22 cellular contexts compared by ENCODE assay signal in the genomic region with DNA sequence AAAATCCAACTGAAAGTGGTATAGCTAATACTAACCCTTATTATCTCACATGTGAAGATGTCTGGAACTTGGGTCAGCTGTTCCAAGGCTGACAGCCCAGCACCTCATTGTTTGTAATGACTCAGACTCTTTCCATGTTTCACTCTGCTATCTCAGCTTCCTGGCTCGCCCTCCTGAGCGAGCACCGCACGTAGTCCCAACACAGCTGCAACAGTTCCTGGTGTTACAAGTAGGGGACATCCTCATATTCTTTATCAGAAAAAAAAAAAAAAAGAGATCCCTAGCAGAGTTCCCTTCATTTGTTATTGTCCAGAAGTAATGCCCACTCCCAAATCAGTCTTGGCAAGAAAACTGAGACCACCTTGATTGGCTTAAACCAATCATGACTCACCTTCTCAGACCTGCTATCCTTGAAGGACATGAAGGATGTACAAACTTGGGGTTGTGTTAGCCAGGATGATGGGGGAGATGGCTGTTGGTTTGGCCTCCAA.
DNase-seq lines count a peak whose midpoint lies in the region; ATAC-seq and TF ChIP-seq lines count a peak whose summit lies in the region.
"Had no signal": no experiment of that assay in that cellular context is flagged by ENCODE, and none has a peak within 500 bp of the region (broad histone marks: within the 10 kb centered on the region; RNA-seq: fewer than 3 reads in every experiment).

No MANE protein-coding gene starts in this region.

- H3K36me3 ChIP-seq in right atrium auricular region, result peaks cover 4% of the 10 kb centered on the region
- H3K36me3 ChIP-seq in hepatocyte (replicated peaks; ENCODE audit: insufficient read depth, low read depth), result no peaks in the 10 kb centered on the region
- peaks cover 3 to 22% (median 18%) of the 10 kb centered on the region in 4 donors for H3K36me3 ChIP-seq in stomach
- H3K36me3 ChIP-seq: neutrophil had no signal

- ATAC-seq in Right ventricle myocardium inferior, result peak; percentile 65
- ATAC-seq in GM18873 (IDR thresholded peaks at IDR 0.05; ENCODE audit: low FRiP score, unreplicated experiment), result no peak
- ATAC-seq in HG03571 (IDR thresholded peaks at IDR 0.05; ENCODE audit: unreplicated experiment), result no peak
- ATAC-seq: WTC11 had no signal

- 87% methylated on average over 4 of the region's 4 CpGs for WGBS in hepatocyte (ENCODE audit: low lambda C conversion rate, missing lambda C conversion rate)
- 59 to 79% (median 69%) methylated on average over 4 of the region's 4 CpGs for WGBS in stomach, 5 donors

- H3K4me2 ChIP-seq in hepatocyte, result no peak overlapping the region

- H3K9me2 ChIP-seq in hepatocyte (replicated peaks; ENCODE audit: insufficient read depth), result no peaks in the 10 kb centered on the region

- no peaks in the 10 kb centered on the region for H4K20me1 ChIP-seq in hepatocyte (ENCODE audit: insufficient read depth, poor library complexity, severe bottlenecking)

- no peaks in the 10 kb centered on the region for H3K4me1 ChIP-seq in right atrium auricular region
- no peaks in the 10 kb centered on the region for H3K4me1 ChIP-seq in hepatocyte (ENCODE audit: insufficient read depth)
- no peaks in the 10 kb centered on the region for H3K4me1 ChIP-seq in stomach

- H3K79me2 ChIP-seq in hepatocyte, result no peaks in the 10 kb centered on the region

- no peak overlapping the region for H2AFZ ChIP-seq in hepatocyte

- no peak overlapping the region for H3K4me3 ChIP-seq in right atrium auricular region
- H3K4me3 ChIP-seq in epithelial cell of esophagus (ENCODE audit: low read length), result no peak overlapping the region
- H3K4me3 ChIP-seq in hepatocyte, result no peak overlapping the region
- no peak overlapping the region for H3K4me3 ChIP-seq in stomach

- no peak for TF ChIP-seq EP300 in stomach (IDR thresholded peaks at IDR 0.05)

- H3K27me3 ChIP-seq in right atrium auricular region (no peaks in the 10 kb centered on the region), hepatocyte (no peaks in the 10 kb centered on the region), stomach (no peaks in the 10 kb centered on the region)
- H3K27me3 ChIP-seq: neutrophil had no signal

- H3K27ac ChIP-seq in right atrium auricular region, result no peak overlapping the region
- no peak overlapping the region for H3K27ac ChIP-seq in hepatocyte
- no peak overlapping the region for H3K27ac ChIP-seq in stomach
- H3K27ac ChIP-seq: neutrophil had no signal

- H3K9me3 ChIP-seq in right atrium auricular region, result no peaks in the 10 kb centered on the region
- no peaks in the 10 kb centered on the region for H3K9me3 ChIP-seq in hepatocyte (ENCODE audit: low read depth)
- H3K9me3 ChIP-seq in stomach, result peaks cover 0 to 4% (median 0%) of the 10 kb centered on the region in 4 donors
- H3K9me3 ChIP-seq: neutrophil had no signal

- no peak for TF ChIP-seq POLR2A in stomach (IDR thresholded peaks at IDR 0.05)

- DNase-seq in Right ventricle myocardium inferior (ENCODE audit: missing footprints) (no peak), right atrium auricular region (ENCODE audit: low spot score) (no peak), epithelial cell of esophagus (ENCODE audit: low read depth) (peak; percentile 68), hepatocyte (ENCODE audit: low spot score) (peak; percentile 29), stomach (peak; percentile 31), foreskin melanocyte (no peak)
- DNase-seq: activated naive CD4-positive, alpha-beta T cell treated with anti-CD3 and anti-CD28 coated beads, Interleukin-2, amount 10 ng/mL, durations not matched to agents 7 days and 5 days; amygdala; DMS79; effector CD4-positive, alpha-beta T cell; GF-D8; Karpas-422; mesendoderm; NCI-H1048; NCI-H187 treated with DMSO at 0.1 percent for 48 hours; SHP77; small intestine; stimulated activated CD4-positive, alpha-beta T cell treated with anti-CD3 and anti-CD28 coated beads, Interleukin-2, amount 100 ng/mL, for 24 hours had no signal

- intact Hi-C loops in Right ventricle myocardium inferior (cut with DNase I) (no loop called here), stomach (cut with DNase I; ENCODE audit: low total_unique reads) (no loop called here)

- TF ChIP-seq CTCF in right atrium auricular region (IDR thresholded peaks at IDR 0.05), result no peak
- no peak for TF ChIP-seq CTCF in epithelial cell of esophagus (IDR thresholded peaks at IDR 0.05; ENCODE audit: insufficient read depth, low read depth, low read length, missing control alignments)
- TF ChIP-seq CTCF in hepatocyte (IDR thresholded peaks at IDR 0.05; ENCODE audit: poor library complexity), result no peak
- TF ChIP-seq CTCF in stomach (IDR thresholded peaks at IDR 0.05), result no peak

Comparison
In these comparisons a context has a peak if more than half of its experiments do, and no peak if none do; other contexts are left out.
1. DNase-seq: peak in epithelial cell of esophagus (single experiment), hepatocyte (single experiment) and stomach (single experiment); none in Right ventricle myocardium inferior (single experiment), right atrium auricular region (single experiment) and foreskin melanocyte (single experiment).